Comparison of ENCODE assay signal across 8 cellular contexts in the genomic region with DNA sequence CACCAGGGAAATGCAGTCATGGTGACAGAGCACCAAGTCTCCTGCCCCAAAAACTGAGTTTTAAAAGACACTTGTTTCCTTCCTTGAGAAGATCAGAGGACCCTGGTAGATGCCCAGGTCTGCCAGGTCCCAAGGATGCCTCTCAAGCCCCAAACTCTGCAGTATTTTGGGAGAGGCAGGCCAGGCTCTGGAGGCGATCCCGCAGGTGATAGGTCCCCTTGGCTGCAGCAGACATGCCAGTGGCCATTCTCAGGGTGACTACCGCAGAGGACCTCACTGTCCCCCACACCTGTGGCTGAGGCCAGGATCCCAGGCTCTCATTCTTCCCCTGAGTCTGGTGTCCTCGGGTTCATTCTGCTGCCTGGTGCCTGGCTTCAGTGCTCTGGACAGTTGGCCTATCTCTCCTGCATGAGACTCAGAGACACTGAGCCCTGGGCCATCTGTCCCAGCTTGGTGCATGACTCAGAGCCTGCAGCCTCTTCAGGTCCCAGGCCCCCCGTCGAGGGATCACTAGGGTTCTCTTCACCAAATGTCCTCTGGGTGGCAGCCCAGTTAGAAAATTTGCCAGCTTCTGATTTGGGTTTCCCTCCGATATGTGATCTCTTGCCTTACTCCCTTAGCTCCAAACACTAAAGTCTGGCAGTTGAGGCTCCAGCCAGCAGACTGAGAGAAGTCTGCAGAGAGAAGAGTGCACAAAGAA. TPM values are rescaled to one million over a fixed set of nuclear protein-coding genes. Genes with fewer than 3 reads are reported as not detected.
A peak's percentile ranks its signal among the peaks of the same experiment; 100 is the strongest.
DNase-seq lines count a peak whose midpoint lies in the region; ATAC-seq and TF ChIP-seq lines count a peak whose summit lies in the region.

No MANE protein-coding gene starts in this region.

- peaks cover 28% of the 10 kb centered on the region for H3K27me3 ChIP-seq in DND-41 (ENCODE audit: insufficient read depth, low read length, poor library complexity)

- POLR2A ChIA-PET in activated CD8-positive, alpha-beta T cell treated with anti-CD3 and anti-CD28 coated beads for 36 hours (lab: Charles Lee): no interaction called here

- DNase-seq in DND-41 (peak; percentile 9), LoVo (ENCODE audit: low spot score) (peak; percentile 3), left kidney (ENCODE audit: low read depth, low spot score) (peak; percentile 34), NCI-H2081 (lab: John Stamatoyannopoulos, UW) (no peak)
- DNase-seq in activated CD8-positive, alpha-beta T cell treated with anti-CD3 and anti-CD28 coated beads for 36 hours: peak; percentile 30
- no peak for DNase-seq in activated T-helper 1 cell treated with anti-CD3 and anti-CD28 coated beads, Interleukin-12 subunit alpha, Interleukin-12 subunit beta, Interleukin-2, Interleukin-4 antibody, amounts not matched to agents 30 ng/mL and 10 ng/mL and 1 ng/mL, durations not matched to agents 14 hours and 24 hours and 36 hours (ENCODE audit: low spot score)

- H3K4me3 Mint-ChIP-seq in activated CD8-positive, alpha-beta T cell treated with anti-CD3 and anti-CD28 coated beads for 36 hours: no peak overlapping the region
- no peak overlapping the region for H3K4me3 Mint-ChIP-seq in activated T-helper 1 cell treated with anti-CD3 and anti-CD28 coated beads, Interleukin-12 subunit alpha, Interleukin-12 subunit beta, Interleukin-2, Interleukin-4 antibody, amounts not matched to agents 30 ng/mL and 10 ng/mL and 1 ng/mL, durations not matched to agents 14 hours and 24 hours and 36 hours

- no peak for ATAC-seq in DND-41 (ENCODE audit: insufficient read depth, low read depth)
- ATAC-seq in activated CD8-positive, alpha-beta T cell treated with anti-CD3 and anti-CD28 coated beads for 36 hours: peak; percentile 55
- ATAC-seq in GM19351 (IDR thresholded peaks at IDR 0.05; ENCODE audit: unreplicated experiment): no peak
- no peak for ATAC-seq in GM19035 (IDR thresholded peaks at IDR 0.05; ENCODE audit: unreplicated experiment)

- no peaks in the 10 kb centered on the region for H3K9me3 Mint-ChIP-seq in activated CD8-positive, alpha-beta T cell treated with anti-CD3 and anti-CD28 coated beads for 36 hours
- no peaks in the 10 kb centered on the region for H3K9me3 Mint-ChIP-seq in activated T-helper 1 cell treated with anti-CD3 and anti-CD28 coated beads, Interleukin-12 subunit alpha, Interleukin-12 subunit beta, Interleukin-2, Interleukin-4 antibody, amounts not matched to agents 30 ng/mL and 10 ng/mL and 1 ng/mL, durations not matched to agents 14 hours and 24 hours and 36 hours

- no peak overlapping the region for H3K4me2 ChIP-seq in DND-41 (ENCODE audit: insufficient read depth, low read length)

- H4K20me1 ChIP-seq in DND-41 (ENCODE audit: insufficient read depth, low read length): peaks cover 57% of the 10 kb centered on the region

- intact Hi-C loops in activated CD8-positive, alpha-beta T cell treated with anti-CD3 and anti-CD28 coated beads for 36 hours (cut with micrococcal nuclease): no loop called here
- intact Hi-C loops in activated T-helper 1 cell treated with anti-CD3 and anti-CD28 coated beads, Interleukin-12 subunit alpha, Interleukin-12 subunit beta, Interleukin-2, Interleukin-4 antibody, amounts not matched to agents 30 ng/mL and 10 ng/mL and 1 ng/mL, durations not matched to agents 14 hours and 24 hours and 36 hours (cut with micrococcal nuclease): no loop called here

- H3K36me3 ChIP-seq in DND-41 (ENCODE audit: insufficient read depth, low read length): no peaks in the 10 kb centered on the region

- no peak overlapping the region for H3K9ac ChIP-seq in DND-41 (ENCODE audit: low read depth, low read length)

- H3K27ac Mint-ChIP-seq in activated CD8-positive, alpha-beta T cell treated with anti-CD3 and anti-CD28 coated beads for 36 hours: no peak overlapping the region
- no peak overlapping the region for H3K27ac Mint-ChIP-seq in activated T-helper 1 cell treated with anti-CD3 and anti-CD28 coated beads, Interleukin-12 subunit alpha, Interleukin-12 subunit beta, Interleukin-2, Interleukin-4 antibody, amounts not matched to agents 30 ng/mL and 10 ng/mL and 1 ng/mL, durations not matched to agents 14 hours and 24 hours and 36 hours

- no peak overlapping the region for H3K27ac ChIP-seq in DND-41 (ENCODE audit: low read length)

- no peaks in the 10 kb centered on the region for H3K4me1 Mint-ChIP-seq in activated CD8-positive, alpha-beta T cell treated with anti-CD3 and anti-CD28 coated beads for 36 hours (ENCODE audit: low read depth)
- no peaks in the 10 kb centered on the region for H3K4me1 Mint-ChIP-seq in activated T-helper 1 cell treated with anti-CD3 and anti-CD28 coated beads, Interleukin-12 subunit alpha, Interleukin-12 subunit beta, Interleukin-2, Interleukin-4 antibody, amounts not matched to agents 30 ng/mL and 10 ng/mL and 1 ng/mL, durations not matched to agents 14 hours and 24 hours and 36 hours (ENCODE audit: low read depth)

- H3K4me1 ChIP-seq in DND-41 (ENCODE audit: insufficient read depth, low read length): no peaks in the 10 kb centered on the region

- H3K9me3 ChIP-seq in DND-41 (ENCODE audit: insufficient read depth, low read length, severe bottlenecking): no peaks in the 10 kb centered on the region

- no peak overlapping the region for H2AFZ ChIP-seq in DND-41 (ENCODE audit: low read depth, low read length)

- no peak overlapping the region for H3K4me3 ChIP-seq in DND-41 (ENCODE audit: low read depth in 1 of 2, low read length in 2 of 2)

- no peaks in the 10 kb centered on the region for H3K36me3 Mint-ChIP-seq in activated CD8-positive, alpha-beta T cell treated with anti-CD3 and anti-CD28 coated beads for 36 hours (ENCODE audit: low read depth)
- no peaks in the 10 kb centered on the region for H3K36me3 Mint-ChIP-seq in activated T-helper 1 cell treated with anti-CD3 and anti-CD28 coated beads, Interleukin-12 subunit alpha, Interleukin-12 subunit beta, Interleukin-2, Interleukin-4 antibody, amounts not matched to agents 30 ng/mL and 10 ng/mL and 1 ng/mL, durations not matched to agents 14 hours and 24 hours and 36 hours (ENCODE audit: low read depth)

- CTCF ChIA-PET in activated CD8-positive, alpha-beta T cell treated with anti-CD3 and anti-CD28 coated beads for 36 hours (lab: Charles Lee): interaction anchor here (0.6 to 1.1 kb wide), 3 partner anchors 10 to 276 kb away, joined by 3 to 4 read pairs (median 3); no protein-coding TSS in a partner anchor

- no peaks in the 10 kb centered on the region for H3K79me2 ChIP-seq in DND-41 (ENCODE audit: insufficient read depth, low read length)

- H3K27me3 Mint-ChIP-seq in activated CD8-positive, alpha-beta T cell treated with anti-CD3 and anti-CD28 coated beads for 36 hours: no peaks in the 10 kb centered on the region
- H3K27me3 Mint-ChIP-seq in activated T-helper 1 cell treated with anti-CD3 and anti-CD28 coated beads, Interleukin-12 subunit alpha, Interleukin-12 subunit beta, Interleukin-2, Interleukin-4 antibody, amounts not matched to agents 30 ng/mL and 10 ng/mL and 1 ng/mL, durations not matched to agents 14 hours and 24 hours and 36 hours (ENCODE audit: insufficient read depth): peaks cover 11% of the 10 kb centered on the region

- peak; percentile 14 for TF ChIP-seq CTCF in DND-41 (IDR thresholded peaks at IDR 0.05; ENCODE audit: borderline replicate concordance, extremely low read depth, low read length, poor library complexity, severe bottlenecking)
- TF ChIP-seq CTCF in activated CD8-positive, alpha-beta T cell treated with anti-CD3 and anti-CD28 coated beads for 36 hours (IDR thresholded peaks at IDR 0.05): no peak

RNA-seq across cellular contexts. Expression of gene GARNL3, which starts 59.7 kb away (rescaled TPM):
- total RNA-seq in activated CD8-positive, alpha-beta T cell treated with anti-CD3 and anti-CD28 coated beads for 36 hours: 1 to 10 TPM; 3.8 to 4.2 TPM
- 1.5 and 2.0 TPM in 2 replicates for total RNA-seq in activated T-helper 1 cell treated with anti-CD3 and anti-CD28 coated beads, Interleukin-12 subunit alpha, Interleukin-12 subunit beta, Interleukin-2, Interleukin-4 antibody, amounts not matched to agents 30 ng/mL and 10 ng/mL and 1 ng/mL, durations not matched to agents 14 hours and 24 hours and 36 hours

Comparison
In these comparisons a context has a peak if more than half of its experiments do, and no peak if none do; other contexts are left out.
1. DNase-seq: peak in DND-41 (single experiment), LoVo (single experiment), activated CD8-positive, alpha-beta T cell treated with anti-CD3 and anti-CD28 coated beads for 36 hours (single experiment) and left kidney (single experiment); none in activated T-helper 1 cell treated with anti-CD3 and anti-CD28 coated beads, Interleukin-12 subunit alpha, Interleukin-12 subunit beta, Interleukin-2, Interleukin-4 antibody, amounts not matched to agents 30 ng/mL and 10 ng/mL and 1 ng/mL, durations not matched to agents 14 hours and 24 hours and 36 hours (single experiment) and NCI-H2081 (0 of 2).